In the genomic region with DNA sequence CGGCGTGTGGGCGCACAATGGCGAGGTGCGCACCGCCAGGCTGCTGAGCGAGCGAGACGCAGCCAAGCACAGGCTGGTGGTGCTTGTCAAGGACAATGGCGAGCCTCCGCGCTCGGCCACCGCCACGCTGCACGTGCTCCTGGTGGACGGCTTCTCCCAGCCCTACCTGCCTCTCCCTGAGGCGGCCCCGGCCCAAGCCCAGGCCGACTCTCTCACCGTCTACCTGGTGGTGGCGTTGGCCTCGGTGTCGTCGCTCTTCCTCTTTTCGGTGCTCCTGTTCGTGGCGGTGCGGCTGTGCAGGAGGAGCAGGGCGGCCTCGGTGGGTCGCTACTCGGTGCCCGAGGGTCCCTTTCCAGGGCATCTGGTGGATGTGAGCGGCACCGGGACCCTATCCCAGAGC, we compare ENCODE assay signal across 4 cellular contexts. TPM values are rescaled to one million over a fixed set of nuclear protein-coding genes. Genes with fewer than 3 reads are reported as not detected.
"Had no signal": no experiment of that assay in that cellular context is flagged by ENCODE, and none has a peak within 500 bp of the region (broad histone marks: within the 10 kb centered on the region; RNA-seq: fewer than 3 reads in every experiment).

No MANE protein-coding gene starts in this region.

RNA-seq across cellular contexts. Expression of a gene that starts 2.2 kb away (rescaled TPM):
- total RNA-seq: OCI-LY7, PC-3, PC-9 had no signal

RNA-seq across cellular contexts. Expression of a gene that starts 17.1 kb away (rescaled TPM):
- total RNA-seq: OCI-LY7, PC-9 had no signal

RNA-seq across cellular contexts. Expression of a gene that starts 20.3 kb away (rescaled TPM):
- total RNA-seq: OCI-LY7, PC-9 had no signal

RNA-seq across cellular contexts. Expression of a gene that starts 25.5 kb away (rescaled TPM):
- total RNA-seq: OCI-LY7, PC-9, Peyer's patch had no signal

RNA-seq across cellular contexts. Expression of a gene that starts 30.1 kb away (rescaled TPM):
- total RNA-seq: OCI-LY7, PC-3, PC-9 had no signal
